In the genomic region with DNA sequence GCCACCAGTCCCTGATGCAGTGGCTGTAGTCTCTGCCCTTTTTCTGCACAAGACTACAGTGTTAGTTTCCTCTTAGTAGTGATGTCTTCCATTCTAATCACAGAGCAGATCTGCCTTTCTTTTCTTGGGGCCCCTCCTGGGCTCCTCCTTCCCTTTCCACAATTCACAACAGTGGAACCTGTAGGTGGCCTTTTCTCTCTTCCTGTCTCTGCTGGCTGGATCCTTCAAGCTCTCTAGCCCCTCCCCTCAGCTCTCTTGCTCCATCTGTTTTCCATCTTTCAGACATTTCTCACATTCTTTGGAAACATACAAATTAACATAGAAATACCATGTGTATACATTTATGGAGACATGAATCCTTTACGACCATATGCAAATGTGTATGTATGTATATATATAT, we compare ENCODE assay signal across 12 cellular contexts. TPM values are rescaled to one million over a fixed set of nuclear protein-coding genes. Genes with fewer than 3 reads are reported as not detected.
A peak's percentile ranks its signal among the peaks of the same experiment; 100 is the strongest.
DNase-seq lines count a peak whose midpoint lies in the region; ATAC-seq and TF ChIP-seq lines count a peak whose summit lies in the region.
"Had no signal": no experiment of that assay in that cellular context is flagged by ENCODE, and none has a peak within 500 bp of the region (broad histone marks: within the 10 kb centered on the region; RNA-seq: fewer than 3 reads in every experiment).

No MANE protein-coding gene starts in this region.

- no peak for ATAC-seq in GM19324 (IDR thresholded peaks at IDR 0.05; ENCODE audit: low FRiP score, unreplicated experiment)
- ATAC-seq in GM19455 (IDR thresholded peaks at IDR 0.05; ENCODE audit: unreplicated experiment) = no peak

- no CpG with 5 or more reads among the region's 1 CpG for WGBS in HUES64

- CTCF ChIA-PET in AG04450 (lab: Charles Lee) = no interaction called here

- H3K27ac Mint-ChIP-seq in mesothelial cell of epicardium = peak overlapping the region; percentile 89
- H3K27ac Mint-ChIP-seq: stimulated activated naive CD8-positive, alpha-beta T cell treated with anti-CD3 and anti-CD28 coated beads, Interleukin-15, Interleukin-2, amounts not matched to agents 100 ng/mL and 50 ng/mL, for 24 hours had no signal

- H3K27ac ChIP-seq in AG04450 (ENCODE audit: low read depth, low read length) (no peak overlapping the region), HUES64 (ENCODE audit: low read depth, low read length) (peak overlapping the region; percentile 62; the same call in 1 of the 2 replicates)
- H3K27ac ChIP-seq: RWPE1 had no signal

- TF ChIP-seq CTCF in AG04450 (IDR thresholded peaks at IDR 0.05; ENCODE audit: low read depth, low read length) = no peak
- TF ChIP-seq CTCF in mesothelial cell of epicardium (IDR thresholded peaks at IDR 0.05; ENCODE audit: unreplicated experiment) = no peak

- no peaks in the 10 kb centered on the region for H3K27me3 ChIP-seq in AG04450 (ENCODE audit: control insufficient read depth, insufficient read depth, low read length)
- no peaks in the 10 kb centered on the region for H3K27me3 ChIP-seq in HUES64 (ENCODE audit: insufficient read depth, low read length)

- H3K36me3 Mint-ChIP-seq in mesothelial cell of epicardium = peaks cover 3% of the 10 kb centered on the region

- H3K4me3 ChIP-seq in AG04450 (ENCODE audit: low read depth, low read length) = peak overlapping the region; percentile 41
- H3K4me3 ChIP-seq in HUES64 (ENCODE audit: low read length) = peak overlapping the region; percentile 40

- H3K9me3 ChIP-seq in AG04450 (ENCODE audit: control insufficient read depth, insufficient read depth, low read length) = no peaks in the 10 kb centered on the region
- no peaks in the 10 kb centered on the region for H3K9me3 ChIP-seq in HUES64 (ENCODE audit: insufficient read depth, low read depth, low read length)

- peaks cover 16% of the 10 kb centered on the region for H3K4me1 Mint-ChIP-seq in mesothelial cell of epicardium

- POLR2A ChIA-PET in AG04450 (lab: Yijun Ruan, JAX) = no interaction called here

- peaks cover 6% of the 10 kb centered on the region; the same call in 1 of the 2 replicates for H3K4me1 ChIP-seq in HUES64 (ENCODE audit: insufficient read depth, low read length)

- DNase-seq in AG04450 (ENCODE audit: low read depth, low spot score) (no peak), epidermal melanocyte (ENCODE audit: insufficient read length, low spot score) (peak; percentile 13), mesothelial cell of epicardium (ENCODE audit: low spot score in 2 of 2, unreplicated experiment in 2 of 2) (no peak), NCI-H774 (lab: John Stamatoyannopoulos, UW) (no peak)
- no peak for DNase-seq in activated CD8-positive, alpha-beta memory T cell treated with anti-CD3 and anti-CD28 coated beads, Interleukin-2, amount 50 U/mL, for 4 hours
- DNase-seq: aorta; CD4-positive, alpha-beta memory T cell had no signal

- peak overlapping the region; percentile 72 for H3K4me3 Mint-ChIP-seq in mesothelial cell of epicardium
- H3K4me3 Mint-ChIP-seq: CD4-positive, alpha-beta memory T cell; stimulated activated naive CD8-positive, alpha-beta T cell treated with anti-CD3 and anti-CD28 coated beads, Interleukin-15, Interleukin-2, amounts not matched to agents 100 ng/mL and 50 ng/mL, for 24 hours had no signal

- peaks cover 22% of the 10 kb centered on the region for H3K9me3 Mint-ChIP-seq in mesothelial cell of epicardium
- H3K9me3 Mint-ChIP-seq: CD4-positive, alpha-beta memory T cell; stimulated activated naive CD8-positive, alpha-beta T cell treated with anti-CD3 and anti-CD28 coated beads, Interleukin-15, Interleukin-2, amounts not matched to agents 100 ng/mL and 50 ng/mL, for 24 hours had no signal

- H3K9ac ChIP-seq in HUES64 (ENCODE audit: low read depth, low read length) = peak overlapping the region; percentile 5; the same call in 1 of the 2 replicates

- H3K27me3 Mint-ChIP-seq in mesothelial cell of epicardium (ENCODE audit: low read depth) = no peaks in the 10 kb centered on the region
- H3K27me3 Mint-ChIP-seq: CD4-positive, alpha-beta memory T cell; stimulated activated naive CD8-positive, alpha-beta T cell treated with anti-CD3 and anti-CD28 coated beads, Interleukin-15, Interleukin-2, amounts not matched to agents 100 ng/mL and 50 ng/mL, for 24 hours had no signal

- H3K36me3 ChIP-seq in HUES64 (ENCODE audit: insufficient read depth, low read length) = no peaks in the 10 kb centered on the region

RNA-seq across cellular contexts. Expression of a gene that starts 0.3 kb away (rescaled TPM):
- polyA plus RNA-seq in AG04450 (2011; rRNA removed) = 1.0 and 1.3 TPM in 2 replicates
- 1.0 and 1.6 TPM in 2 replicates for polyA minus RNA-seq in AG04450 (2011; rRNA and poly(A)+ RNA removed)
- 1.8 TPM for polyA plus RNA-seq in HUES64 (2013, experiment 1 of 2)
- polyA plus RNA-seq in HUES64 (2013, experiment 2 of 2) = 1.4 TPM
- 4.1 to 5.3 TPM (median 4.2 TPM) in 3 replicates for total RNA-seq in mesothelial cell of epicardium

RNA-seq across cellular contexts. Expression of a gene that starts 16.1 kb away (rescaled TPM):
- polyA plus RNA-seq in AG04450 (2011; rRNA removed) = 9.7 and 11.0 TPM in 2 replicates
- 5.1 and 7.9 TPM in 2 replicates for polyA minus RNA-seq in AG04450 (2011; rRNA and poly(A)+ RNA removed)
- polyA plus RNA-seq in HUES64 (2013, experiment 1 of 2) = 6.5 TPM
- 7.9 TPM for polyA plus RNA-seq in HUES64 (2013, experiment 2 of 2)
- 19.7 to 20.5 TPM (median 19.9 TPM) in 3 replicates for total RNA-seq in mesothelial cell of epicardium
